7 cellular contexts compared by ENCODE assay signal in the genomic region with DNA sequence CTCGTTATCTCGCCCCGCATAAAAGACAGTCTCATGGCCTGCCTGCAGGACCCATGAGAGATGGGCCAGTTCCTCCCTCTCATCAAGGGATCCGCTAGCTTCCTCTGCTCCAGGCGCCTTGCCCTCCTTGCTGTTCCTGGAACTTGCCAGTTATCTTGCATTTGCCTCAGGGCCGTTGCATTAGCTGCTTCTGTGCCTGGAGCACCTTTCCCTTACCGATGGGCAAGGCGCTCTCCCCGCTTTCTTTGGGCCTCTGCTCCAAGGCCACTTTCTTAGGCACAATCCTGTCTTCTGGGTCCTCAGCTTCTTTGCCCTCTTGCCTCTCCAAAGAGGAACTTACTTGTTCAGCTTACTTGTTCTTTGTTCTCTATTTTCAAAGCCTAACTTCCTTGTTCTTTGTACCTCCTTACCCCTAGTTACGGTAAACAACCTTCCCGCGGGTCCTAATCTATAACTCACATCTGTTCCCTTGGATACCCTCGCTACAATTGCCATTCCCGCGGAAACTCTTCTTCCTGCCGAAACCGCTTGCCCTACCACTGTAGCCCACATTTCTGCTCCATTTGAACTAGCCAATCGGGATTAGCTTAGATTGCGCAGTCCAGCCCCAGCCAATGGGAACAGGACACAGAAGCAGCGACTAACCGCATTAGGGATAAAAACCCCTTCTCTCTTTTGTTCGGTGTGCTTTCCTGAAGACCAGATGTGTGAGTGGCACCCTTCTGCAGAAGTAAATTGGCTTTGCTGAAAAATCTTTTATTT. TPM values are rescaled to one million over a fixed set of nuclear protein-coding genes. Genes with fewer than 3 reads are reported as not detected.
DNase-seq lines count a peak whose midpoint lies in the region; ATAC-seq and TF ChIP-seq lines count a peak whose summit lies in the region.

No MANE protein-coding gene starts in this region.

- H3K27me3 Mint-ChIP-seq in endodermal cell (ENCODE audit: insufficient read depth) (peaks cover 7% of the 10 kb centered on the region), neural progenitor cell (ENCODE audit: insufficient read depth, low read depth) (peaks cover 7% of the 10 kb centered on the region)

- H3K27me3 ChIP-seq in Peyer's patch (no peaks in the 10 kb centered on the region), endodermal cell (ENCODE audit: control insufficient read depth, insufficient read depth, low read length, poor library complexity, severe bottlenecking) (no peaks in the 10 kb centered on the region), neural progenitor cell (no peaks in the 10 kb centered on the region)

- H3K9ac ChIP-seq in endodermal cell (ENCODE audit: extremely low read depth, low read length, poor library complexity, severe bottlenecking) = peak overlapping the region; percentile 38
- no peak overlapping the region for H3K9ac ChIP-seq in neural progenitor cell

- H3K4me1 Mint-ChIP-seq in endodermal cell = peaks cover 22% of the 10 kb centered on the region
- H3K4me1 Mint-ChIP-seq in neural progenitor cell = peaks cover 23% of the 10 kb centered on the region

- H3K9me3 Mint-ChIP-seq in endodermal cell = no peaks in the 10 kb centered on the region
- H3K9me3 Mint-ChIP-seq in neural progenitor cell = no peaks in the 10 kb centered on the region

- H3K79me2 ChIP-seq in neural progenitor cell (ENCODE audit: low read depth) = peaks cover 35% of the 10 kb centered on the region

- 78 to 80% methylated on average over 20 to 22 of the region's 22 CpGs for WGBS in endodermal cell (ENCODE audit: insufficient coverage in 1 of 2, insufficient read length in 1 of 2), 2 experiments

- TF ChIP-seq CTCF in Peyer's patch (IDR thresholded peaks at IDR 0.05) = no peak
- no peak for TF ChIP-seq CTCF in endodermal cell (conservative IDR thresholded peaks at IDR 0.05)
- TF ChIP-seq CTCF in neural progenitor cell (IDR thresholded peaks at IDR 0.05) = no peak

- peak overlapping the region; percentile 84 for H2AFZ ChIP-seq in neural progenitor cell (replicated peaks)

- ATAC-seq in HG02840 (IDR thresholded peaks at IDR 0.05; ENCODE audit: low FRiP score, unreplicated experiment) = peak; percentile 6

- H3K27ac Mint-ChIP-seq in endodermal cell (no peak overlapping the region), neural progenitor cell (no peak overlapping the region)

- H3F3A ChIP-seq in neural progenitor cell (ENCODE audit: low read depth) = no peaks in the 10 kb centered on the region

- peaks cover 18% of the 10 kb centered on the region for H3K36me3 Mint-ChIP-seq in endodermal cell (ENCODE audit: low read depth)
- H3K36me3 Mint-ChIP-seq in neural progenitor cell = peaks cover 2% of the 10 kb centered on the region

- H3K36me3 ChIP-seq in Peyer's patch (peaks cover 0 to 13% (median 0%) of the 10 kb centered on the region in 3 donors), endodermal cell (ENCODE audit: control insufficient read depth, insufficient read depth, low read length) (peaks cover 27% of the 10 kb centered on the region), neural progenitor cell (no peaks in the 10 kb centered on the region)

- H3K4me3 ChIP-seq in Peyer's patch (peak overlapping the region; percentile 80 to 96 (median 88)), endodermal cell (ENCODE audit: low read length) (no peak overlapping the region), neural progenitor cell (no peak overlapping the region)

- DNase-seq in Peyer's patch (peak; percentile 38 to 72 (median 68)), endodermal cell (peak; percentile 60), neural progenitor cell (ENCODE audit: low spot score) (peak; percentile 22), NAMALWA (ENCODE audit: low spot score) (no peak), SW 1271 (lab: John Stamatoyannopoulos, UW) (no peak)
- no peak for DNase-seq in stimulated activated naive CD4-positive, alpha-beta T cell treated with Interleukin-2 at 50 U/mL for 16 hours (lab: John Stamatoyannopoulos, UW)

- H3K4me2 ChIP-seq in neural progenitor cell = no peak overlapping the region

- H3K27ac ChIP-seq in Peyer's patch (peak overlapping the region; percentile 69 to 91 (median 87)), endodermal cell (ENCODE audit: low read depth, low read length) (no peak overlapping the region), neural progenitor cell (no peak overlapping the region)

- H4K20me1 ChIP-seq in neural progenitor cell (ENCODE audit: low read depth) = peaks cover 27% of the 10 kb centered on the region

- H3K9me3 ChIP-seq in Peyer's patch = no peaks in the 10 kb centered on the region
- no peaks in the 10 kb centered on the region for H3K9me3 ChIP-seq in endodermal cell (ENCODE audit: control insufficient read depth, low read length)
- H3K9me3 ChIP-seq in neural progenitor cell (ENCODE audit: low read depth) = no peaks in the 10 kb centered on the region

- peak in 1 of 2 donors; percentile 21 for TF ChIP-seq POLR2A in Peyer's patch (IDR thresholded peaks at IDR 0.05)

- H3K4me3 Mint-ChIP-seq in endodermal cell (peak overlapping the region; percentile 75), neural progenitor cell (peak overlapping the region; percentile 91)

- peaks cover 4 to 62% (median 16%) of the 10 kb centered on the region in 4 donors for H3K4me1 ChIP-seq in Peyer's patch
- H3K4me1 ChIP-seq in endodermal cell (ENCODE audit: control insufficient read depth, insufficient read depth, low read length) = peaks cover 3% of the 10 kb centered on the region
- H3K4me1 ChIP-seq in neural progenitor cell = peaks cover 6% of the 10 kb centered on the region

RNA-seq across cellular contexts. Expression of gene NSFL1C, which starts 0.9 kb away (rescaled TPM):
- total RNA-seq in Peyer's patch (10 to 100 TPM; 49.9 to 82.5 (median 59.8) TPM), endodermal cell (100 to 1,000 TPM in 1 of 2 donors, 10 to 100 TPM in 1; 90.9 to 117 TPM), neural progenitor cell (ENCODE audit: low replicate concordance) (30.5 and 43.4 TPM in 2 replicates)
- 65.2 TPM for polyA plus RNA-seq in endodermal cell (2013, experiment 1 of 2)
- 61.3 TPM for polyA plus RNA-seq in endodermal cell (2013, experiment 2 of 2)

RNA-seq across cellular contexts. Expression of gene SIRPB2, which starts 23.7 kb away (rescaled TPM):
- total RNA-seq in Peyer's patch = 1 to 10 TPM in 2 of 4 donors, not detected in 2; 6.7 to 6.8 TPM
- total RNA-seq in endodermal cell = not detected
- polyA plus RNA-seq in endodermal cell (2013, experiment 1 of 2) = not detected
- not detected for polyA plus RNA-seq in endodermal cell (2013, experiment 2 of 2)
- not detected in 2 replicates for total RNA-seq in neural progenitor cell (ENCODE audit: low replicate concordance)

Comparison
In these comparisons a context has a peak if more than half of its experiments do, and no peak if none do; other contexts are left out.
1. DNase-seq: peak in Peyer's patch (3 of 3), endodermal cell (single experiment) and neural progenitor cell (single experiment); none in NAMALWA (single experiment), SW 1271 (0 of 2) and stimulated activated naive CD4-positive, alpha-beta T cell treated with Interleukin-2 at 50 U/mL for 16 hours (single experiment).
2. H3K27ac ChIP-seq: peak in Peyer's patch (4 of 4); none in endodermal cell (single experiment) and neural progenitor cell (single experiment).
3. H3K4me3 ChIP-seq: peak in Peyer's patch (4 of 4); none in endodermal cell (single experiment) and neural progenitor cell (single experiment).